Comparison of ENCODE assay signal across 8 cellular contexts in genomic region chr19:38388310-38389100, GRCh38. TPM values are rescaled to one million over a fixed set of nuclear protein-coding genes. Genes with fewer than 3 reads are reported as not detected.
DNase-seq lines count a peak whose midpoint lies in the region; ATAC-seq, FAIRE-seq and TF ChIP-seq lines count a peak whose summit lies in the region.

TSS of gene SPRED3 (plus strand) at chr19:38388697. CDS start at chr19:38390303, 1,606 bp downstream.

- intact Hi-C loops in GM12878 (cut with micrococcal nuclease; ENCODE audit: unreplicated experiment) = loop anchor here (5.0 kb wide), 1 partner anchor 156 kb away; no protein-coding TSS in a partner anchor

- ATAC-seq in GM12878 (peak; percentile 69), GM19035 (IDR thresholded peaks at IDR 0.05; ENCODE audit: unreplicated experiment) (no peak)

- H2AFZ ChIP-seq in GM12878 (ENCODE audit: control insufficient read depth, low read depth, low read length) = no peak within 1 kb of the TSS

- H4K20me1 ChIP-seq in GM12878 (ENCODE audit: control insufficient read depth, insufficient read depth) = no peaks in the 10 kb centered on the region; the same call in 1 of the 2 replicates

- DNase-seq in T-helper 1 cell (no peak), NCI-H2196 (lab: John Stamatoyannopoulos, UW; ENCODE audit: unreplicated experiment) (peak; percentile 51), GM12878 (ENCODE audit: low read depth, low spot score) (no peak), small intestine (no peak)
- no peak for DNase-seq in activated CD4-positive, alpha-beta T cell treated with anti-CD3 and anti-CD28 coated beads for 4 hours

- no peak for TF ChIP-seq EP300 in GM12878 (IDR thresholded peaks at IDR 0.05; ENCODE audit: borderline replicate concordance in 1 of 2, control insufficient read depth in 1 of 2, low read depth in 2 of 2, low read length in 2 of 2)

- peaks cover 15% of the 10 kb centered on the region for H3K36me3 Mint-ChIP-seq in T-helper 1 cell treated with Interleukin-12 subunit alpha and Interleukin-12 subunit beta and Interleukin-4 antibody, amounts not matched to agents 30 μg/mL and 1 μg/mL, for 36 hours (ENCODE audit: low read depth)

- peaks cover 15% of the 10 kb centered on the region for H3K4me1 Mint-ChIP-seq in T-helper 1 cell treated with Interleukin-12 subunit alpha and Interleukin-12 subunit beta and Interleukin-4 antibody, amounts not matched to agents 30 μg/mL and 1 μg/mL, for 36 hours (ENCODE audit: low read depth)

- CTCF ChIA-PET in GM12878 (lab: Yijun Ruan, JAX) = interaction anchor here (1.1 to 2.4 kb wide), 4 partner anchors 14 to 542 kb away, joined by 3 to 14 read pairs (median 4); partner anchors contain the start of genes FAM98C, MRPS12, PSMD8 and SARS2

- H3K27ac ChIP-seq in GM12878 (ENCODE audit: control insufficient read depth, insufficient read depth) (no peak within 1 kb of the TSS), iPS-18a (ENCODE audit: low read length) (peak within 1 kb of the TSS; percentile 73), small intestine (ENCODE audit: low read depth in 1 of 2, low read length in 1 of 2) (peak within 1 kb of the TSS; percentile 73 to 89)

- H3K4me1 ChIP-seq in GM12878 (ENCODE audit: control insufficient read depth, insufficient read depth, low read length) = peaks cover 12% of the 10 kb centered on the region
- H3K4me1 ChIP-seq in iPS-18a (ENCODE audit: control insufficient read depth, low read depth, low read length) = peaks cover 14% of the 10 kb centered on the region
- H3K4me1 ChIP-seq in small intestine (ENCODE audit: control insufficient read depth in 2 of 2, insufficient read depth in 1 of 2, low read depth in 1 of 2, low read length in 1 of 2) = peaks cover 2 to 12% of the 10 kb centered on the region in 2 donors

- POLR2A ChIA-PET in GM12878 (lab: Charles Lee) = interaction anchor here (0.6 to 0.7 kb wide), 2 partner anchors 12 to 300 kb away, joined by 3 to 6 read pairs; no protein-coding TSS in a partner anchor

- H3K27me3 ChIP-seq in GM12878 (replicated peaks in 1 of 2; ENCODE audit: control insufficient read depth in 2 of 2, insufficient read depth in 2 of 2, low read length in 1 of 2) (no peaks in the 10 kb centered on the region; a peak in 1 of 4 replicates), iPS-18a (ENCODE audit: control insufficient read depth, insufficient read depth, low read length) (no peaks in the 10 kb centered on the region), small intestine (ENCODE audit: control insufficient read depth in 2 of 2, insufficient read depth in 2 of 2, low read length in 2 of 2) (no peaks in the 10 kb centered on the region)

- in situ Hi-C loops in GM12878 (cut with MboI) = no loop called here

- H3K9me3 ChIP-seq in GM12878 (replicated peaks; ENCODE audit: control insufficient read depth, insufficient read depth, low read length) (no peaks in the 10 kb centered on the region), iPS-18a (ENCODE audit: control insufficient read depth, low read depth, low read length) (no peaks in the 10 kb centered on the region), small intestine (ENCODE audit: control insufficient read depth, low read depth) (no peaks in the 10 kb centered on the region)

- no peaks in the 10 kb centered on the region for H3K79me2 ChIP-seq in GM12878 (ENCODE audit: control insufficient read depth, insufficient read depth, low read length)

- peaks cover 30% of the 10 kb centered on the region for H3K27me3 Mint-ChIP-seq in T-helper 1 cell treated with Interleukin-12 subunit alpha and Interleukin-12 subunit beta and Interleukin-4 antibody, amounts not matched to agents 30 μg/mL and 1 μg/mL, for 36 hours (ENCODE audit: low read depth)

- no TSS peak for BruUV-seq in GM12878 (replicated peaks; lab: Mats Ljungman, UMichigan)

- no peaks in the 10 kb centered on the region for H3K9me3 Mint-ChIP-seq in T-helper 1 cell treated with Interleukin-12 subunit alpha and Interleukin-12 subunit beta and Interleukin-4 antibody, amounts not matched to agents 30 μg/mL and 1 μg/mL, for 36 hours

- peaks cover under 1 to 2% of the 10 kb centered on the region in 2 experiments; a peak in 3 of 4 replicates for H3K36me3 ChIP-seq in GM12878 (ENCODE audit: control insufficient read depth in 2 of 2, insufficient read depth in 2 of 2, low read length in 1 of 2)
- peaks cover 11% of the 10 kb centered on the region for H3K36me3 ChIP-seq in iPS-18a (ENCODE audit: control insufficient read depth, low read depth, low read length)
- H3K36me3 ChIP-seq in small intestine (ENCODE audit: control insufficient read depth in 2 of 2, insufficient read depth in 2 of 2, low read length in 2 of 2) = peaks cover 0 to 3% of the 10 kb centered on the region in 2 donors

- H3K4me2 ChIP-seq in GM12878 (ENCODE audit: control insufficient read depth, insufficient read depth) = peak within 1 kb of the TSS; percentile 84

- H3K4me3 ChIP-seq in GM12878 = peak within 1 kb of the TSS; percentile 69
- H3K4me3 ChIP-seq in iPS-18a (ENCODE audit: low read length) = peak within 1 kb of the TSS; percentile 97
- H3K4me3 ChIP-seq in small intestine (ENCODE audit: low read depth in 1 of 2, low read length in 2 of 2) = peak within 1 kb of the TSS; percentile 31 to 64

- 0% methylated on average over 15 of the region's 46 CpGs for WGBS in GM12878 (ENCODE audit: insufficient coverage, insufficient replicate concordance, low lambda C conversion rate, missing lambda C conversion rate)
- WGBS in small intestine, 3 donors = 1% methylated on average over 11 to 42 of the region's 46 CpGs

- RAD21 ChIA-PET in GM12878 (lab: Charles Lee; ENCODE audit: unreplicated experiment) = interaction anchor here (1.2 to 1.8 kb wide), 3 partner anchors 14 to 53 kb away, joined by 3 to 6 read pairs (median 5); partner anchors contain the start of genes CATSPERG, FAM98C and PSMD8

- no peak within 1 kb of the TSS for H3K9ac ChIP-seq in GM12878 (ENCODE audit: control insufficient read depth, insufficient read depth, low read length)
- H3K9ac ChIP-seq in iPS-18a (ENCODE audit: low read length) = peak within 1 kb of the TSS; percentile 87

- peak within 1 kb of the TSS; percentile 92 for H3K4me3 Mint-ChIP-seq in T-helper 1 cell treated with Interleukin-12 subunit alpha and Interleukin-12 subunit beta and Interleukin-4 antibody, amounts not matched to agents 30 μg/mL and 1 μg/mL, for 36 hours

- H3K27ac Mint-ChIP-seq in T-helper 1 cell treated with Interleukin-12 subunit alpha and Interleukin-12 subunit beta and Interleukin-4 antibody, amounts not matched to agents 30 μg/mL and 1 μg/mL, for 36 hours = peak within 1 kb of the TSS; percentile 87

- FAIRE-seq in GM12878 (lab: Jason Lieb, UNC) (no peak), small intestine (lab: Jason Lieb, UNC) (no peak)

- SMC1A ChIA-PET in GM12878 (lab: Charles Lee; ENCODE audit: uncharacterized antibody, unreplicated experiment) = interaction anchor here (0.9 to 2.2 kb wide), 3 partner anchors 10 to 15 kb away, joined by 3 to 6 read pairs (median 5); partner anchors contain the start of gene FAM98C

- no peak for TF ChIP-seq CTCF in GM12878 (IDR thresholded peaks at IDR 0.05 in 2 of 3, conservative IDR thresholded peaks at IDR 0.05 in 1 of 3; ENCODE audit: control insufficient read depth in 2 of 3, extremely low read depth in 1 of 3, insufficient read depth in 1 of 3, low read depth in 3 of 3, low read length in 3 of 3)

- no peak for TF ChIP-seq RAD21 in GM12878 (IDR thresholded peaks at IDR 0.05; ENCODE audit: insufficient read depth, low read depth, low read length)

- TF ChIP-seq POLR2A in GM12878 (IDR thresholded peaks at IDR 0.05; ENCODE audit: low read depth, low read length) = peak; percentile 14; the same call in 1 of the 2 replicates

TF ChIP-seq in GM12878, 131 proteins besides CTCF, POLR2A, EP300 and RAD21 (continues in another document):
- TF ChIP-seq IRF4 (IDR thresholded peaks at IDR 0.05; ENCODE audit: low read depth, low read length) (no peak), RELA (IDR thresholded peaks at IDR 0.05; ENCODE audit: borderline replicate concordance, partially characterized antibody) (no peak), CHD1 (IDR thresholded peaks at IDR 0.05; ENCODE audit: low read depth, low read length) (no peak), USF2 (IDR thresholded peaks at IDR 0.05; ENCODE audit: borderline replicate concordance, low read depth, low read length) (no peak), ZNF217 (IDR thresholded peaks at IDR 0.05) (no peak), ZZZ3 (IDR thresholded peaks at IDR 0.05; ENCODE audit: control insufficient read depth, insufficient read length, low read depth) (no peak), POU2F2 (IDR thresholded peaks at IDR 0.05; ENCODE audit: borderline replicate concordance, low read depth, low read length) (no peak), RAD51 (IDR thresholded peaks at IDR 0.05) (no peak), ATF7 (IDR thresholded peaks at IDR 0.05; ENCODE audit: low read depth) (no peak), KAT2A (conservative IDR thresholded peaks at IDR 0.05; ENCODE audit: control insufficient read depth, low read depth, low read length) (no peak), RBBP5 (conservative IDR thresholded peaks at IDR 0.05) (no peak)

RNA-seq across cellular contexts. Expression of gene SPRED3, which starts in this region (rescaled TPM):
- total RNA-seq in GM12878 (2013; cell fraction: nucleolus; rRNA removed) = 2.1 and 4.2 TPM in 2 replicates
- total RNA-seq in GM12878 (2014; rRNA removed) (0.05 TPM in 1 of 2 replicates, not detected in the other), GM12878 (2014; rRNA removed; fragmentation: Illumina TruSeq; extraction: Trizol) (0.23 and 0.27 TPM in 2 replicates), GM12878 (2021) (1.2 and 1.5 TPM in 2 replicates)
- 0.04 TPM for polyA plus RNA-seq in GM12878 (2011; ENCODE audit: low read depth)
- polyA plus RNA-seq in GM12878 (2011; rRNA removed) (0.61 and 0.79 TPM in 2 replicates), GM12878 (2014; fragmentation: Illumina TruSeq; extraction: Trizol) (0.11 and 0.24 TPM in 2 replicates), GM12878 (2014; fragmentation: Nextera tagmentation; extraction: Ambion mirVana) (under 1 TPM; 0.09 to 0.32 TPM), GM12878 (2014; rRNA removed) (0.31 and 0.88 TPM in 2 replicates), GM12878 (2016; fragmentation: Nextera tagmentation; extraction: Ambion mirVana) (under 1 TPM in 1 of 2 experiments, not detected in 1; 0.47 TPM), small intestine (1 to 10 TPM in 2 of 3 donors, under 1 TPM in 1; 0.85 to 2.7 (median 2.5) TPM)
- 0.18 and 0.40 TPM in 2 replicates for polyA plus RNA-seq in GM12878 (2011; cell fraction: cytosol; rRNA removed)
- 4.8 and 6.4 TPM in 2 replicates for polyA plus RNA-seq in GM12878 (2011; cell fraction: nucleus; rRNA removed)
- polyA plus RNA-seq in GM12878 (2012) = 0.91 and 2.4 TPM in 2 replicates
- 0.52 and 0.73 TPM in 2 replicates for polyA minus RNA-seq in GM12878 (2011; rRNA and poly(A)+ RNA removed)
- not detected in 2 replicates for polyA minus RNA-seq in GM12878 (2011; cell fraction: cytosol; rRNA and poly(A)+ RNA removed)
- 1.1 and 2.0 TPM in 2 replicates for polyA minus RNA-seq in GM12878 (2011; cell fraction: nucleus; rRNA and poly(A)+ RNA removed)
